22 cellular contexts compared by ENCODE assay signal in the genomic region with DNA sequence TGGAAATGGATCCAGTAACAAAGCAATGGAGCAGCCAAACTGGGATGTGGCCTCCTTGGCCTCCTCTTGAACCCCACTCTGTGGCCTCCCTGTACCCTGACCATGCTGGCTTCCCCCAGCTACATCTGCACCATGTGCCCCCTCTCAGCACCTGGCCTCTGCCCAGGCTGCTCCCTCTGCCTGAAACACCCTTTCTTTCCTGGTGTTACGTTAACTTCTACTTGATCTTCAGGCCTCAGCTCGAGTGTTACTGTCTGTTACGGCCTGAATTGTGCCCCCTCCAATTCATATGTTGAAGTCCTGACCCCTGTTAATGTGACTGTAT. TPM values are rescaled to one million over a fixed set of nuclear protein-coding genes. Genes with fewer than 3 reads are reported as not detected.
A peak's percentile ranks its signal among the peaks of the same experiment; 100 is the strongest.
DNase-seq lines count a peak whose midpoint lies in the region; ATAC-seq and TF ChIP-seq lines count a peak whose summit lies in the region.
"Had no signal": no experiment of that assay in that cellular context is flagged by ENCODE, and none has a peak within 500 bp of the region (broad histone marks: within the 10 kb centered on the region; RNA-seq: fewer than 3 reads in every experiment).

No MANE protein-coding gene starts in this region.

- no peak overlapping the region for H3K4me3 ChIP-seq in DND-41 (ENCODE audit: low read depth in 1 of 2, low read length in 2 of 2)
- H3K4me3 ChIP-seq: HAP-1 had no signal

- H3K4me1 Mint-ChIP-seq in activated CD4-positive, alpha-beta memory T cell treated with anti-CD3 and anti-CD28 coated beads for 36 hours (ENCODE audit: low read depth), result peaks cover 56% of the 10 kb centered on the region
- peaks cover 15% of the 10 kb centered on the region for H3K4me1 Mint-ChIP-seq in activated CD4-positive, alpha-beta memory T cell treated with anti-CD3 and anti-CD28 coated beads, Interleukin-2, amount 10 ng/mL, durations not matched to agents 7 days and 5 days
- H3K4me1 Mint-ChIP-seq in activated naive CD8-positive, alpha-beta T cell treated with anti-CD3 and anti-CD28 coated beads, Interleukin-2, amount 50 U/mL, for 24 hours, result peaks cover 50% of the 10 kb centered on the region
- peaks cover 36 to 56% of the 10 kb centered on the region in 2 donors for H3K4me1 Mint-ChIP-seq in natural killer cell treated with Interleukin-12 subunit alpha and Interleukin-12 subunit beta and Interleukin-15 and Interleukin-18, amount 100 ng/mL, for 72 hours (ENCODE audit: low read depth in 2 of 2)

- no peaks in the 10 kb centered on the region; the same call in 1 of the 2 replicates for H3K4me1 ChIP-seq in DND-41 (ENCODE audit: insufficient read depth, low read length)
- H3K4me1 ChIP-seq: HAP-1, parathyroid adenoma had no signal

- peak overlapping the region; percentile 62 for H3K27ac Mint-ChIP-seq in activated CD4-positive, alpha-beta memory T cell treated with anti-CD3 and anti-CD28 coated beads for 36 hours
- H3K27ac Mint-ChIP-seq in activated CD4-positive, alpha-beta memory T cell treated with anti-CD3 and anti-CD28 coated beads, Interleukin-2, amount 10 ng/mL, durations not matched to agents 7 days and 5 days, result no peak overlapping the region
- H3K27ac Mint-ChIP-seq in activated naive CD8-positive, alpha-beta T cell treated with anti-CD3 and anti-CD28 coated beads, Interleukin-2, amount 50 U/mL, for 24 hours, result peak overlapping the region; percentile 68
- peak overlapping the region; percentile 32 to 92 for H3K27ac Mint-ChIP-seq in natural killer cell treated with Interleukin-12 subunit alpha and Interleukin-12 subunit beta and Interleukin-15 and Interleukin-18, amount 100 ng/mL, for 72 hours
- H3K27ac Mint-ChIP-seq: activated B cell treated with CpG ODN at 0.5 μM for 24 hours, memory B cell had no signal

- H3K27me3 Mint-ChIP-seq in activated CD4-positive, alpha-beta memory T cell treated with anti-CD3 and anti-CD28 coated beads for 36 hours, result no peaks in the 10 kb centered on the region
- H3K27me3 Mint-ChIP-seq in activated CD4-positive, alpha-beta memory T cell treated with anti-CD3 and anti-CD28 coated beads, Interleukin-2, amount 10 ng/mL, durations not matched to agents 7 days and 5 days, result no peaks in the 10 kb centered on the region
- no peaks in the 10 kb centered on the region for H3K27me3 Mint-ChIP-seq in activated naive CD8-positive, alpha-beta T cell treated with anti-CD3 and anti-CD28 coated beads, Interleukin-2, amount 50 U/mL, for 24 hours
- no peaks in the 10 kb centered on the region for H3K27me3 Mint-ChIP-seq in natural killer cell treated with Interleukin-12 subunit alpha and Interleukin-12 subunit beta and Interleukin-15 and Interleukin-18, amount 100 ng/mL, for 72 hours
- H3K27me3 Mint-ChIP-seq: memory B cell had no signal

- no peaks in the 10 kb centered on the region; the same call in 1 of the 2 replicates for H3K36me3 ChIP-seq in DND-41 (ENCODE audit: insufficient read depth, low read length)
- H3K36me3 ChIP-seq: BE2C, HAP-1 had no signal

- H3K27me3 ChIP-seq in DND-41 (ENCODE audit: insufficient read depth, low read length, poor library complexity), result no peaks in the 10 kb centered on the region
- H3K27me3 ChIP-seq: BE2C had no signal

- H4K20me1 ChIP-seq in DND-41 (ENCODE audit: insufficient read depth, low read length), result peaks cover 48% of the 10 kb centered on the region

- H3K36me3 Mint-ChIP-seq in activated CD4-positive, alpha-beta memory T cell treated with anti-CD3 and anti-CD28 coated beads for 36 hours, result no peaks in the 10 kb centered on the region
- H3K36me3 Mint-ChIP-seq in activated CD4-positive, alpha-beta memory T cell treated with anti-CD3 and anti-CD28 coated beads, Interleukin-2, amount 10 ng/mL, durations not matched to agents 7 days and 5 days (ENCODE audit: low read depth), result no peaks in the 10 kb centered on the region
- H3K36me3 Mint-ChIP-seq in activated naive CD8-positive, alpha-beta T cell treated with anti-CD3 and anti-CD28 coated beads, Interleukin-2, amount 50 U/mL, for 24 hours (ENCODE audit: low read depth), result no peaks in the 10 kb centered on the region
- no peaks in the 10 kb centered on the region for H3K36me3 Mint-ChIP-seq in natural killer cell treated with Interleukin-12 subunit alpha and Interleukin-12 subunit beta and Interleukin-15 and Interleukin-18, amount 100 ng/mL, for 72 hours

- 0 out of 3 replicates have a peak, but pooled peaks have one; percentile 33 for ATAC-seq in DND-41 (ENCODE audit: insufficient read depth, low read depth)
- ATAC-seq in activated naive CD8-positive, alpha-beta T cell treated with anti-CD3 and anti-CD28 coated beads, Interleukin-2, amount 50 U/mL, for 24 hours, result no peak
- no peak for ATAC-seq in natural killer cell treated with Interleukin-12 subunit alpha and Interleukin-12 subunit beta and Interleukin-15 and Interleukin-18, amount 100 ng/mL, for 72 hours
- ATAC-seq in GM21447 (IDR thresholded peaks at IDR 0.05; ENCODE audit: unreplicated experiment), result no peak
- ATAC-seq in HG02610 (IDR thresholded peaks at IDR 0.05; ENCODE audit: unreplicated experiment), result no peak
- ATAC-seq: left cardiac atrium, sciatic nerve, SK-N-SH treated with all-trans-retinoic acid at 6 μM for 48 hours had no signal

- CTCF ChIA-PET in activated CD4-positive, alpha-beta memory T cell treated with anti-CD3 and anti-CD28 coated beads for 36 hours (lab: Charles Lee), result interaction anchor here (0.6 to 1.3 kb wide), 5 partner anchors 10 to 67 kb away, joined by 3 to 4 read pairs (median 3); no protein-coding TSS in a partner anchor
- CTCF ChIA-PET in activated CD4-positive, alpha-beta memory T cell treated with anti-CD3 and anti-CD28 coated beads, Interleukin-2, amount 10 ng/mL, durations not matched to agents 7 days and 5 days (lab: Charles Lee), result no interaction called here

- H3K4me3 Mint-ChIP-seq in activated CD4-positive, alpha-beta memory T cell treated with anti-CD3 and anti-CD28 coated beads for 36 hours, result no peak overlapping the region
- no peak overlapping the region for H3K4me3 Mint-ChIP-seq in activated CD4-positive, alpha-beta memory T cell treated with anti-CD3 and anti-CD28 coated beads, Interleukin-2, amount 10 ng/mL, durations not matched to agents 7 days and 5 days
- H3K4me3 Mint-ChIP-seq in activated naive CD8-positive, alpha-beta T cell treated with anti-CD3 and anti-CD28 coated beads, Interleukin-2, amount 50 U/mL, for 24 hours, result no peak overlapping the region
- H3K4me3 Mint-ChIP-seq in natural killer cell treated with Interleukin-12 subunit alpha and Interleukin-12 subunit beta and Interleukin-15 and Interleukin-18, amount 100 ng/mL, for 72 hours, result no peak overlapping the region
- H3K4me3 Mint-ChIP-seq: activated B cell treated with CpG ODN at 0.5 μM for 24 hours, memory B cell had no signal

- intact Hi-C loops in activated CD4-positive, alpha-beta memory T cell treated with anti-CD3 and anti-CD28 coated beads for 36 hours (cut with micrococcal nuclease), result loop anchor here (2.0 kb wide), 2 partner anchors 14 to 22 kb away; no protein-coding TSS in a partner anchor

- H3K9ac ChIP-seq in DND-41 (ENCODE audit: low read depth, low read length), result no peak overlapping the region
- H3K9ac ChIP-seq: KMS-11, parathyroid adenoma had no signal

- no peaks in the 10 kb centered on the region for H3K9me3 ChIP-seq in DND-41 (ENCODE audit: insufficient read depth, low read length, severe bottlenecking)
- H3K9me3 ChIP-seq: BE2C, HAP-1 had no signal

- no peak for TF ChIP-seq CTCF in DND-41 (IDR thresholded peaks at IDR 0.05; ENCODE audit: borderline replicate concordance, extremely low read depth, low read length, poor library complexity, severe bottlenecking)

- peaks cover 71% of the 10 kb centered on the region for H3K79me2 ChIP-seq in DND-41 (ENCODE audit: insufficient read depth, low read length)

- no peak overlapping the region for H3K4me2 ChIP-seq in DND-41 (ENCODE audit: insufficient read depth, low read length)
- H3K4me2 ChIP-seq: KMS-11 had no signal

- no peak for DNase-seq in activated CD4-positive, alpha-beta memory T cell treated with anti-CD3 and anti-CD28 coated beads for 36 hours
- DNase-seq in activated CD4-positive, alpha-beta memory T cell treated with anti-CD3 and anti-CD28 coated beads, Interleukin-2, amount 10 ng/mL, durations not matched to agents 7 days and 5 days, result no peak
- DNase-seq in DND-41 (no peak), COLO668 (lab: John Stamatoyannopoulos, UW; ENCODE audit: unreplicated experiment) (no peak)
- DNase-seq in activated naive CD8-positive, alpha-beta T cell treated with anti-CD3 and anti-CD28 coated beads, Interleukin-2, amount 50 U/mL, for 24 hours, result no peak
- DNase-seq in natural killer cell treated with Interleukin-12 subunit alpha and Interleukin-12 subunit beta and Interleukin-15 and Interleukin-18, amount 100 ng/mL, for 72 hours (ENCODE audit: low spot score), result no peak
- DNase-seq: activated B cell treated with CpG ODN at 0.5 μM for 24 hours, amygdala, BE2C, DMS 273 treated with DMSO at 0.1 percent for 48 hours, left cardiac atrium, NCI-H1694, substantia nigra, T1000 had no signal

- POLR2A ChIA-PET in activated CD4-positive, alpha-beta memory T cell treated with anti-CD3 and anti-CD28 coated beads for 36 hours (lab: Charles Lee), result interaction anchor here (0.7 to 0.8 kb wide), 2 partner anchors 15 to 16 kb away, joined by 3 to 4 read pairs; no protein-coding TSS in a partner anchor
- POLR2A ChIA-PET in activated CD4-positive, alpha-beta memory T cell treated with anti-CD3 and anti-CD28 coated beads, Interleukin-2, amount 10 ng/mL, durations not matched to agents 7 days and 5 days (lab: Charles Lee), result interaction anchor here (0.9 to 1.1 kb wide), 2 partner anchors 15 to 20 kb away, joined by 3 to 9 read pairs; no protein-coding TSS in a partner anchor

- no peak overlapping the region for H2AFZ ChIP-seq in DND-41 (ENCODE audit: low read depth, low read length)
- H2AFZ ChIP-seq: parathyroid adenoma had no signal

- H3K27ac ChIP-seq in DND-41 (ENCODE audit: low read length), result peak overlapping the region; percentile 12; the same call in 1 of the 2 replicates
- H3K27ac ChIP-seq: KMS-11, parathyroid adenoma had no signal

- no peaks in the 10 kb centered on the region for H3K9me3 Mint-ChIP-seq in activated CD4-positive, alpha-beta memory T cell treated with anti-CD3 and anti-CD28 coated beads for 36 hours
- no peaks in the 10 kb centered on the region for H3K9me3 Mint-ChIP-seq in activated CD4-positive, alpha-beta memory T cell treated with anti-CD3 and anti-CD28 coated beads, Interleukin-2, amount 10 ng/mL, durations not matched to agents 7 days and 5 days
- no peaks in the 10 kb centered on the region for H3K9me3 Mint-ChIP-seq in activated naive CD8-positive, alpha-beta T cell treated with anti-CD3 and anti-CD28 coated beads, Interleukin-2, amount 50 U/mL, for 24 hours
- no peaks in the 10 kb centered on the region for H3K9me3 Mint-ChIP-seq in natural killer cell treated with Interleukin-12 subunit alpha and Interleukin-12 subunit beta and Interleukin-15 and Interleukin-18, amount 100 ng/mL, for 72 hours
- H3K9me3 Mint-ChIP-seq: activated B cell treated with CpG ODN at 0.5 μM for 24 hours, memory B cell had no signal

RNA-seq across cellular contexts. Expression of a gene that starts 30.2 kb away (rescaled TPM):
- total RNA-seq in activated CD4-positive, alpha-beta memory T cell treated with anti-CD3 and anti-CD28 coated beads for 36 hours, result 10 to 100 TPM; 21.8 to 22.1 TPM
- 10 to 100 TPM; 17.1 to 19.1 TPM for total RNA-seq in activated CD4-positive, alpha-beta memory T cell treated with anti-CD3 and anti-CD28 coated beads, Interleukin-2, amount 10 ng/mL, durations not matched to agents 7 days and 5 days
- 10 to 100 TPM; 20.0 to 20.1 TPM for total RNA-seq in natural killer cell treated with Interleukin-12 subunit alpha and Interleukin-12 subunit beta and Interleukin-15 and Interleukin-18, amount 100 ng/mL, for 72 hours
